In genomic region chr17:78256705-78257559, GRCh38 we compare ENCODE assay signal across 14 cellular contexts. TPM values are rescaled to one million over a fixed set of nuclear protein-coding genes. Genes with fewer than 3 reads are reported as not detected.
DNase-seq lines count a peak whose midpoint lies in the region; ATAC-seq and TF ChIP-seq lines count a peak whose summit lies in the region.
"Had no signal": no experiment of that assay in that cellular context is flagged by ENCODE, and none has a peak within 500 bp of the region (broad histone marks: within the 10 kb centered on the region; RNA-seq: fewer than 3 reads in every experiment).

No MANE protein-coding gene starts in this region.

- TF ChIP-seq CTCF in stomach (IDR thresholded peaks at IDR 0.05), result no peak

- no peak overlapping the region for H3K9ac ChIP-seq in stomach smooth muscle (ENCODE audit: low read length in 2 of 2)

- H3K27ac ChIP-seq in stomach smooth muscle (ENCODE audit: low read length) (peak overlapping the region; percentile 31), stomach (peak overlapping the region in 1 of 5 donors; percentile 80)

- H3K9me3 ChIP-seq in stomach smooth muscle (ENCODE audit: control insufficient read depth in 2 of 2, low read length in 2 of 2) (no peaks in the 10 kb centered on the region), stomach (no peaks in the 10 kb centered on the region)
- H3K9me3 ChIP-seq: transverse colon had no signal

- H3K4me1 ChIP-seq in stomach smooth muscle (ENCODE audit: control insufficient read depth, insufficient read depth, low read length), result no peaks in the 10 kb centered on the region
- peaks cover 21 to 62% (median 39%) of the 10 kb centered on the region in 4 donors for H3K4me1 ChIP-seq in stomach

- TF ChIP-seq POLR2A in stomach (IDR thresholded peaks at IDR 0.05), result no peak

- no peak overlapping the region for H3K4me3 Mint-ChIP-seq in activated naive CD4-positive, alpha-beta T cell treated with anti-CD3 and anti-CD28 coated beads for 36 hours

- no peak for DNase-seq in activated naive CD4-positive, alpha-beta T cell treated with anti-CD3 and anti-CD28 coated beads for 36 hours
- no peak for DNase-seq in activated naive CD4-positive, alpha-beta T cell (lab: John Stamatoyannopoulos, UW)
- peak; percentile 85 for DNase-seq in islet precursor cell
- no peak for DNase-seq in stomach
- no peak for DNase-seq in T1000 (lab: John Stamatoyannopoulos, UW)
- DNase-seq in C1 segment of cervical spinal cord (lab: John Stamatoyannopoulos, UW), result no peak
- DNase-seq: NCI-H2029 treated with DMSO at 0.1 percent for 48 hours, transverse colon had no signal

- H3K9me3 Mint-ChIP-seq in activated naive CD4-positive, alpha-beta T cell treated with anti-CD3 and anti-CD28 coated beads for 36 hours, result peaks cover 2% of the 10 kb centered on the region

- peaks cover 8% of the 10 kb centered on the region for H3K36me3 Mint-ChIP-seq in activated naive CD4-positive, alpha-beta T cell treated with anti-CD3 and anti-CD28 coated beads for 36 hours (ENCODE audit: low read depth)

- intact Hi-C loops in activated naive CD4-positive, alpha-beta T cell treated with anti-CD3 and anti-CD28 coated beads for 36 hours (cut with micrococcal nuclease), result loop anchor here (1.0 kb wide), 1 partner anchor 103 kb away; the partner anchor contains the start of gene SOCS3
- intact Hi-C loops in stomach (cut with DNase I; ENCODE audit: low total_unique reads), result loop anchor here (5.0 kb wide), 1 partner anchor 145 kb away; no protein-coding TSS in a partner anchor

- H3K4me3 ChIP-seq in stomach smooth muscle (ENCODE audit: low read length in 2 of 2) (no peak overlapping the region), stomach (no peak overlapping the region)
- H3K4me3 ChIP-seq: transverse colon had no signal

- no peak for ATAC-seq in SK-N-SH treated with all-trans-retinoic acid at 6 μM for 48 hours

- H3K27me3 ChIP-seq in stomach smooth muscle (ENCODE audit: control insufficient read depth in 1 of 2, insufficient read depth in 2 of 2, low read length in 2 of 2), result peaks cover 0 to 3% of the 10 kb centered on the region in 2 donors
- H3K27me3 ChIP-seq in stomach, result peaks cover 0 to 16% (median 0%) of the 10 kb centered on the region in 3 donors

- peak overlapping the region; percentile 41 for H3K27ac Mint-ChIP-seq in activated naive CD4-positive, alpha-beta T cell treated with anti-CD3 and anti-CD28 coated beads for 36 hours

- no peak for TF ChIP-seq EP300 in stomach (IDR thresholded peaks at IDR 0.05)

- CTCF ChIA-PET in activated naive CD4-positive, alpha-beta T cell treated with anti-CD3 and anti-CD28 coated beads for 36 hours (lab: Charles Lee), result interaction anchor here (0.6 to 0.8 kb wide), 3 partner anchors 57 to 104 kb away, joined by 3 read pairs; no protein-coding TSS in a partner anchor

- WGBS in stomach, 5 donors, result 59 to 82% (median 70%) methylated on average over 14 to 16 of the region's 16 CpGs

- peaks cover 59% of the 10 kb centered on the region for H3K4me1 Mint-ChIP-seq in activated naive CD4-positive, alpha-beta T cell treated with anti-CD3 and anti-CD28 coated beads for 36 hours (ENCODE audit: low read depth)

- no peaks in the 10 kb centered on the region for H3K27me3 Mint-ChIP-seq in activated naive CD4-positive, alpha-beta T cell treated with anti-CD3 and anti-CD28 coated beads for 36 hours (ENCODE audit: low read depth)

- H3K36me3 ChIP-seq in stomach smooth muscle (ENCODE audit: control insufficient read depth in 2 of 2, insufficient read depth in 2 of 2, low read length in 2 of 2) (no peaks in the 10 kb centered on the region), stomach (no peaks in the 10 kb centered on the region)
- H3K36me3 ChIP-seq: transverse colon had no signal

TF ChIP-seq in SK-N-SH treated with all-trans-retinoic acid at 6 μM for 48 hours, 23 proteins besides CTCF, POLR2A, EP300 and RAD21 (continues in another document):
- TF ChIP-seq ISL1 (CRISPR knock-in tag; IDR thresholded peaks at IDR 0.05) (no peak), CSDC2 (CRISPR knock-in tag; IDR thresholded peaks at IDR 0.05) (no peak), RARB (CRISPR knock-in tag; IDR thresholded peaks at IDR 0.05) (no peak), ZFP30 (CRISPR knock-in tag; IDR thresholded peaks at IDR 0.05) (no peak), CSRNP3 (CRISPR knock-in tag; IDR thresholded peaks at IDR 0.05) (no peak), ZFP3 (CRISPR knock-in tag; IDR thresholded peaks at IDR 0.05) (peak; percentile 62), GLIS3 (CRISPR knock-in tag; IDR thresholded peaks at IDR 0.05) (no peak), PPARA (CRISPR knock-in tag; IDR thresholded peaks at IDR 0.05; ENCODE audit: borderline replicate concordance) (no peak), ZC3H10 (CRISPR knock-in tag; IDR thresholded peaks at IDR 0.05) (no peak), ZNF565 (CRISPR knock-in tag; conservative IDR thresholded peaks at IDR 0.05; ENCODE audit: low read depth) (no peak), PATZ1 (CRISPR knock-in tag; IDR thresholded peaks at IDR 0.05; ENCODE audit: borderline replicate concordance) (no peak), ZNF70 (CRISPR knock-in tag; IDR thresholded peaks at IDR 0.05) (peak; percentile 43; the same call in 1 of the 2 replicates), OSR1 (CRISPR knock-in tag; IDR thresholded peaks at IDR 0.05) (no peak), ARNTL (CRISPR knock-in tag; IDR thresholded peaks at IDR 0.05; ENCODE audit: borderline replicate concordance, low read depth) (no peak), TOX (CRISPR knock-in tag; IDR thresholded peaks at IDR 0.05; ENCODE audit: borderline replicate concordance) (no peak), BACH2 (CRISPR knock-in tag; IDR thresholded peaks at IDR 0.05; ENCODE audit: borderline replicate concordance) (no peak), SNAI2 (CRISPR knock-in tag; IDR thresholded peaks at IDR 0.05) (no peak), ZNF8 (CRISPR knock-in tag; IDR thresholded peaks at IDR 0.05) (no peak)
- TF ChIP-seq, protein P1, sequence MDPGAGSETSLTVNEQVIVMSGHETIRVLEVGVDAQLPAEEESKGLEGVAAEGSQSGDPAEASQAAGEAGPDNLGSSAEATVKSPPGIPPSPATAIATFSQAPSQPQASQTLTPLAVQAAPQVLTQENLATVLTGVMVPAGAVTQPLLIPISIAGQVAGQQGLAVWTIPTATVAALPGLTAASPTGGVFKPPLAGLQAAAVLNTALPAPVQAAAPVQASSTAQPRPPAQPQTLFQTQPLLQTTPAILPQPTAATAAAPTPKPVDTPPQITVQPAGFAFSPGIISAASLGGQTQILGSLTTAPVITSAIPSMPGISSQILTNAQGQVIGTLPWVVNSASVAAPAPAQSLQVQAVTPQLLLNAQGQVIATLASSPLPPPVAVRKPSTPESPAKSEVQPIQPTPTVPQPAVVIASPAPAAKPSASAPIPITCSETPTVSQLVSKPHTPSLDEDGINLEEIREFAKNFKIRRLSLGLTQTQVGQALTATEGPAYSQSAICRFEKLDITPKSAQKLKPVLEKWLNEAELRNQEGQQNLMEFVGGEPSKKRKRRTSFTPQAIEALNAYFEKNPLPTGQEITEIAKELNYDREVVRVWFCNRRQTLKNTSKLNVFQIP (CRISPR knock-in tag; IDR thresholded peaks at IDR 0.05; ENCODE audit: borderline replicate concordance, low read depth), result no peak

RNA-seq across cellular contexts. Expression of gene TMEM235, which starts 25.5 kb away (rescaled TPM):
- total RNA-seq in activated naive CD4-positive, alpha-beta T cell treated with anti-CD3 and anti-CD28 coated beads for 36 hours, result not detected
- not detected for total RNA-seq in stomach
- polyA plus RNA-seq in stomach, result not detected
- total RNA-seq: bronchial epithelial cell, LHCN-M2, osteocyte, transverse colon had no signal
- polyA plus RNA-seq: AG04450 had no signal

RNA-seq across cellular contexts. Expression of gene BIRC5, which starts 42.9 kb away (rescaled TPM):
- total RNA-seq in activated naive CD4-positive, alpha-beta T cell treated with anti-CD3 and anti-CD28 coated beads for 36 hours, result 100 to 1,000 TPM; 117 to 118 TPM
- total RNA-seq in stomach, result 10 to 100 TPM in 1 of 5 donors, 1 to 10 TPM in 3, not detected in 1; 3.9 to 10.5 (median 5.4) TPM
- polyA plus RNA-seq in stomach, result 10 to 100 TPM in 2 of 3 donors, 1 to 10 TPM in 1; 3.4 to 10.3 (median 10.1) TPM

Comparison
In these comparisons a context has a peak if more than half of its experiments do, and no peak if none do; other contexts are left out.
1. RNA of gene BIRC5, which starts 42.9 kb away (total RNA-seq): 117 to 118 TPM in activated naive CD4-positive, alpha-beta T cell treated with anti-CD3 and anti-CD28 coated beads for 36 hours; 3.9 to 10.5 TPM in stomach; every median in the first group is over 10 times any median in the second.